1 cellular context compared by ENCODE assay signal in the genomic region with DNA sequence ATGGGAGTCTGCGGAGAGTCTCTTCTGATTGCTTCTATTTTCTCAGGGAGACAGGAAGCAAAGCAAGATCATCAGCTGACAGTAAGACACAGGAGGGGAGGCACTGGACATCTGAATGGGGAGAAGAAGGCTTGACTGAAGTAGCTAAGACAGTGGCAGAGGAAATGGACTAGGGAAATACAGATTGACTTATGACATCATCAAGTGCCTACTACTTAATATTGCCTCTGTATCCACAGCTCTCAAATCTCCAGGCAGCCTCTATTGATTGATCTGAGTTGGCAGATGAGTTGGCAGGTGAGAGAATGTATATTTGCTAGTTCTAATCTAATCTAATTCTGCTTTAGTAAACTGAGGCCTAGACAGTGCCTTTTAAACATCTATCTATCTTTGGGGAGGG.
TF ChIP-seq lines count a peak whose summit lies in the region.

No MANE protein-coding gene starts in this region.

TF ChIP-seq in GM23338, 12 proteins besides CTCF, POLR2A, EP300 and RAD21 (continued from another document):
- no peak for TF ChIP-seq EZH2phosphoT487 (IDR thresholded peaks at IDR 0.05; ENCODE audit: unreplicated experiment)
- TF ChIP-seq JUNB (IDR thresholded peaks at IDR 0.05; ENCODE audit: unreplicated experiment) = no peak
